In genomic region chr9:126229501-126229900, GRCh38 we compare ENCODE assay signal across 1 cellular context.
TF ChIP-seq lines count a peak whose summit lies in the region.

No MANE protein-coding gene starts in this region.

TF ChIP-seq in SK-N-SH, 30 proteins besides CTCF, POLR2A, EP300 and RAD21 (continued from another document):
- TF ChIP-seq FOXJ3 (CRISPR knock-in tag; IDR thresholded peaks at IDR 0.05) (no peak), SMC3 (IDR thresholded peaks at IDR 0.05; ENCODE audit: low read depth, low read length) (no peak), FOSL2 (IDR thresholded peaks at IDR 0.05; ENCODE audit: borderline replicate concordance, low read depth) (no peak), MAX (IDR thresholded peaks at IDR 0.05; ENCODE audit: low read depth) (no peak)
